Comparison of ENCODE assay signal across 18 cellular contexts in genomic region chr14:23443881-23444280, GRCh38. TPM values are rescaled to one million over a fixed set of nuclear protein-coding genes. Genes with fewer than 3 reads are reported as not detected.
DNase-seq lines count a peak whose midpoint lies in the region; ATAC-seq and TF ChIP-seq lines count a peak whose summit lies in the region.
"Had no signal": no experiment of that assay in that cellular context is flagged by ENCODE, and none has a peak within 500 bp of the region (broad histone marks: within the 10 kb centered on the region; RNA-seq: fewer than 3 reads in every experiment).

No MANE protein-coding gene starts in this region.

- no peaks in the 10 kb centered on the region for H3K27me3 ChIP-seq in body of pancreas
- H3K27me3 ChIP-seq: BE2C had no signal

- H3K4me3 ChIP-seq in body of pancreas: no peak overlapping the region

- DNase-seq in AG20443 (ENCODE audit: low spot score): peak; percentile 4
- no peak for DNase-seq in left ventricle myocardium superior
- DNase-seq in posterior vena cava (ENCODE audit: low spot score): peak; percentile 35
- DNase-seq in GM19240 (ENCODE audit: insufficient read length, low spot score): no peak
- no peak for DNase-seq in DMS153 (lab: John Stamatoyannopoulos, UW)
- no peak for DNase-seq in T-helper 1 cell
- no peak for DNase-seq in body of pancreas
- DNase-seq: BE2C; Calu3; CD4-positive, alpha-beta memory T cell; DMS79 treated with DMSO at 0.1 percent for 48 hours; NCI-H187; NCI-H526 treated with DMSO at 0.1 percent for 48 hours had no signal

- no peaks in the 10 kb centered on the region for H3K9me3 ChIP-seq in body of pancreas
- H3K9me3 ChIP-seq: BE2C had no signal

- WGBS in body of pancreas, 2 donors: 69 to 73% methylated on average over 6 of the region's 6 CpGs

- TF ChIP-seq CTCF in GM12872 (IDR thresholded peaks at IDR 0.05; ENCODE audit: insufficient read depth, low read depth, low read length) (0 out of 3 replicates have a peak, but pooled peaks have one; percentile 3), body of pancreas (IDR thresholded peaks at IDR 0.05) (no peak)

- no peak for TF ChIP-seq POLR2A in body of pancreas (IDR thresholded peaks at IDR 0.05)

- ATAC-seq in left ventricle myocardium superior (peak; percentile 10), body of pancreas (no peak)
- ATAC-seq: HCT116 had no signal

- no peak overlapping the region for H3K27ac ChIP-seq in body of pancreas
- H3K27ac ChIP-seq: HL-60 had no signal

- intact Hi-C loops in left ventricle myocardium superior (cut with micrococcal nuclease) (no loop called here), posterior vena cava (cut with DNase I) (loop anchor here in 1 of 2 donors (10.0 kb wide), 1 partner anchor 119 kb away; the partner anchor contains the start of gene PABPN1), body of pancreas (cut with DNase I) (no loop called here)

- H3K36me3 ChIP-seq in body of pancreas (replicated peaks in 1 of 2; ENCODE audit: insufficient read depth in 1 of 2, low read depth in 2 of 2): no peaks in the 10 kb centered on the region
- H3K36me3 ChIP-seq: BE2C had no signal

- peaks cover 14% of the 10 kb centered on the region for H3K4me1 ChIP-seq in body of pancreas
- H3K4me1 ChIP-seq: BE2C had no signal

RNA-seq across cellular contexts. Expression of gene MYH7, which starts 8.4 kb away (rescaled TPM):
- 12,717 TPM for total RNA-seq in left ventricle myocardium superior
- not detected for total RNA-seq in posterior vena cava
- 1 to 10 TPM in 1 of 2 donors, under 1 TPM in 1; 0.52 to 2.0 TPM for total RNA-seq in body of pancreas
- total RNA-seq: Calu3; CD4-positive, alpha-beta memory T cell; G401; RPMI7951 had no signal

RNA-seq across cellular contexts. Expression of gene NGDN, which starts 25.6 kb away (rescaled TPM):
- 18.6 TPM for total RNA-seq in left ventricle myocardium superior
- 10 to 100 TPM; 27.8 to 28.4 TPM for total RNA-seq in posterior vena cava
- total RNA-seq in body of pancreas: 10 to 100 TPM; 29.0 to 31.6 TPM

RNA-seq across cellular contexts. Expression of gene MYH6, which starts 35.8 kb away (rescaled TPM):
- total RNA-seq in left ventricle myocardium superior: 4,258 TPM
- 1 to 10 TPM in 1 of 2 donors, not detected in 1; 1.3 TPM for total RNA-seq in posterior vena cava
- total RNA-seq in body of pancreas: 1 to 10 TPM in 1 of 2 donors, under 1 TPM in 1; 0.26 to 1.6 TPM
- total RNA-seq: Calu3; CD4-positive, alpha-beta memory T cell; G401; RPMI7951 had no signal

Comparison
In these comparisons a context has a peak if more than half of its experiments do, and no peak if none do; other contexts are left out.
1. DNase-seq: peak in AG20443 (single experiment) and posterior vena cava (single experiment); none in left ventricle myocardium superior (single experiment), GM19240 (single experiment), DMS153 (single experiment), T-helper 1 cell (0 of 5) and body of pancreas (0 of 4).
2. RNA of gene MYH7, which starts 8.4 kb away (total RNA-seq): 12,717 TPM in left ventricle myocardium superior (single experiment); 0.52 to 2.0 TPM in body of pancreas and not detected in posterior vena cava; every median in the first group is over 1,000 times any median in the second.
3. RNA of gene MYH6, which starts 35.8 kb away (total RNA-seq): 4,258 TPM in left ventricle myocardium superior (single experiment); 0.26 to 1.6 TPM in body of pancreas and 1.3 TPM in posterior vena cava; every median in the first group is over 1,000 times any median in the second.